In the genomic region with DNA sequence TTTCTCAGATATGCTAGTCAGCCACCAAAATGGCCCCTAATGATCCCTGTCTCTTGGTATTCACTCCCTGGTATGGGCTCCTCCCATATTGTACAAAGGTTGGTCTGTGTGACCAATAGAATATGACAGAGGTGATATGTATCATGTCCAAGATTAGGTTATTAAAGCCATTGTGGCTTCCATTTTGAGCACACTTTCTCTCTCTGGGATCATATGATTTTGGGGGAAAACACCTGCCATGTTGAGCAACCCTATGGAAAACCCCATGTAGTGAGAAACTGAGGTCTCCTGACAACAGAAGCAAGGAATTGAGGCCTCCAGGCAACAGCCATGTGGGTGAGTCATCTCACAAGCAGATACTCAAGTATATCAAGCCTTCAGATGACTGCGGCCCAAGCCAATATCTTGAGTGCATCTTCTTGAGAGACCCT, we compare ENCODE assay signal across 13 cellular contexts. TPM values are rescaled to one million over a fixed set of nuclear protein-coding genes. Genes with fewer than 3 reads are reported as not detected.
DNase-seq lines count a peak whose midpoint lies in the region; ATAC-seq, FAIRE-seq and TF ChIP-seq lines count a peak whose summit lies in the region.
"Had no signal": no experiment of that assay in that cellular context is flagged by ENCODE, and none has a peak within 500 bp of the region (broad histone marks: within the 10 kb centered on the region; RNA-seq: fewer than 3 reads in every experiment).

No MANE protein-coding gene starts in this region.

- peaks cover 6% of the 10 kb centered on the region for H3K4me1 Mint-ChIP-seq in HFFc6 (ENCODE audit: low read depth)
- peaks cover 15% of the 10 kb centered on the region for H3K4me1 Mint-ChIP-seq in activated CD8-positive, alpha-beta T cell treated with anti-CD3 and anti-CD28 coated beads for 36 hours (ENCODE audit: low read depth)
- H3K4me1 Mint-ChIP-seq: nephron had no signal

- TF ChIP-seq CTCF in HFFc6 (IDR thresholded peaks at IDR 0.05) = no peak
- no peak for TF ChIP-seq CTCF in activated CD8-positive, alpha-beta T cell treated with anti-CD3 and anti-CD28 coated beads for 36 hours (IDR thresholded peaks at IDR 0.05)

- H3K27me3 Mint-ChIP-seq in HFFc6 (ENCODE audit: insufficient read depth) = peaks cover 8% of the 10 kb centered on the region
- H3K27me3 Mint-ChIP-seq in activated CD8-positive, alpha-beta T cell treated with anti-CD3 and anti-CD28 coated beads for 36 hours = peaks cover 2% of the 10 kb centered on the region

- no peaks in the 10 kb centered on the region for H3K36me3 Mint-ChIP-seq in HFFc6 (ENCODE audit: low read depth)
- H3K36me3 Mint-ChIP-seq in activated CD8-positive, alpha-beta T cell treated with anti-CD3 and anti-CD28 coated beads for 36 hours (ENCODE audit: low read depth) = no peaks in the 10 kb centered on the region

- no peaks in the 10 kb centered on the region for H3K27me3 ChIP-seq in small intestine (ENCODE audit: control insufficient read depth in 2 of 2, insufficient read depth in 2 of 2, low read length in 2 of 2)

- peak; percentile 52 for DNase-seq in activated CD4-positive, alpha-beta T cell treated with anti-CD3 and anti-CD28 coated beads for 48 hours
- DNase-seq in activated CD4-positive, alpha-beta T cell treated with anti-CD3 and anti-CD28 coated beads for 1 hour = no peak
- DNase-seq in HFFc6 = peak; percentile 17
- DNase-seq in activated CD8-positive, alpha-beta T cell treated with anti-CD3 and anti-CD28 coated beads for 36 hours = peak; percentile 69
- peak; percentile 58 for DNase-seq in small intestine
- DNase-seq in effector CD8-positive, alpha-beta T cell (lab: John Stamatoyannopoulos, UW) = no peak
- no peak for DNase-seq in medulla oblongata (ENCODE audit: extremely low spot score)
- DNase-seq in epidermal melanocyte (ENCODE audit: insufficient read length, low spot score) = no peak
- DNase-seq: dermis blood vessel endothelial cell, GDM1, transverse colon had no signal

- POLR2A ChIA-PET in activated CD8-positive, alpha-beta T cell treated with anti-CD3 and anti-CD28 coated beads for 36 hours (lab: Charles Lee) = interaction anchor here (1.3 kb wide), 1 partner anchor 17 kb away, joined by 3 read pairs; no protein-coding TSS in a partner anchor

- CTCF ChIA-PET in activated CD8-positive, alpha-beta T cell treated with anti-CD3 and anti-CD28 coated beads for 36 hours (lab: Charles Lee) = interaction anchor here (0.9 to 1.4 kb wide), 2 partner anchors 14 to 21 kb away, joined by 3 read pairs; no protein-coding TSS in a partner anchor

- H3K27ac Mint-ChIP-seq in HFFc6 = no peak overlapping the region
- peak overlapping the region; percentile 18 for H3K27ac Mint-ChIP-seq in activated CD8-positive, alpha-beta T cell treated with anti-CD3 and anti-CD28 coated beads for 36 hours
- H3K27ac Mint-ChIP-seq: nephron had no signal

- 75 to 100% (median 84%) methylated on average over 1 of the region's 1 CpG for WGBS in small intestine, 3 donors

- peak; percentile 90 for ATAC-seq in activated CD8-positive, alpha-beta T cell treated with anti-CD3 and anti-CD28 coated beads for 36 hours

- H3K27ac ChIP-seq in small intestine (ENCODE audit: low read depth in 1 of 2, low read length in 1 of 2) = no peak overlapping the region
- H3K27ac ChIP-seq: transverse colon had no signal

- no peak for FAIRE-seq in small intestine (lab: Jason Lieb, UNC)
- FAIRE-seq: A204.1 had no signal

- no peaks in the 10 kb centered on the region for H3K9me3 Mint-ChIP-seq in HFFc6
- no peaks in the 10 kb centered on the region for H3K9me3 Mint-ChIP-seq in activated CD8-positive, alpha-beta T cell treated with anti-CD3 and anti-CD28 coated beads for 36 hours
- H3K9me3 Mint-ChIP-seq: nephron had no signal

- no peaks in the 10 kb centered on the region for H3K4me1 ChIP-seq in small intestine (ENCODE audit: control insufficient read depth in 2 of 2, insufficient read depth in 1 of 2, low read depth in 1 of 2, low read length in 1 of 2)
- H3K4me1 ChIP-seq: transverse colon had no signal

- H3K4me3 ChIP-seq in small intestine (ENCODE audit: low read depth in 1 of 2, low read length in 2 of 2) = no peak overlapping the region
- H3K4me3 ChIP-seq: transverse colon had no signal

- no peaks in the 10 kb centered on the region for H3K36me3 ChIP-seq in small intestine (ENCODE audit: control insufficient read depth in 2 of 2, insufficient read depth in 2 of 2, low read length in 2 of 2)
- H3K36me3 ChIP-seq: transverse colon had no signal

- intact Hi-C loops in activated CD8-positive, alpha-beta T cell treated with anti-CD3 and anti-CD28 coated beads for 36 hours (cut with micrococcal nuclease) = no loop called here

- H3K4me3 Mint-ChIP-seq in HFFc6 = no peak overlapping the region
- no peak overlapping the region for H3K4me3 Mint-ChIP-seq in activated CD8-positive, alpha-beta T cell treated with anti-CD3 and anti-CD28 coated beads for 36 hours
- H3K4me3 Mint-ChIP-seq: nephron had no signal

- H3K9me3 ChIP-seq in small intestine (ENCODE audit: control insufficient read depth, low read depth) = no peaks in the 10 kb centered on the region
- H3K9me3 ChIP-seq: transverse colon had no signal

RNA-seq across cellular contexts. Expression of a gene that starts 7.1 kb away (rescaled TPM):
- 10 to 100 TPM; 11.1 to 13.3 (median 11.8) TPM for total RNA-seq in HFFc6 (2021; fragmentation: NEBNext Ultra II Directional; extraction: Animal tissue kit (Norgen Biotek cat#: 25700))
- total RNA-seq in activated CD8-positive, alpha-beta T cell treated with anti-CD3 and anti-CD28 coated beads for 36 hours = 10 to 100 TPM; 13.1 to 13.5 TPM
- polyA plus RNA-seq in small intestine = 1 to 10 TPM; 3.5 to 6.5 (median 3.6) TPM

RNA-seq across cellular contexts. Expression of a gene that starts 50.8 kb away (rescaled TPM):
- 10 to 100 TPM; 26.2 to 41.6 (median 30.3) TPM for total RNA-seq in HFFc6 (2021; fragmentation: NEBNext Ultra II Directional; extraction: Animal tissue kit (Norgen Biotek cat#: 25700))
- 10 to 100 TPM; 27.2 to 27.5 TPM for total RNA-seq in activated CD8-positive, alpha-beta T cell treated with anti-CD3 and anti-CD28 coated beads for 36 hours
- polyA plus RNA-seq in small intestine = 10 to 100 TPM; 15.7 to 31.1 (median 21.3) TPM

Comparison
In these comparisons a context has a peak if more than half of its experiments do, and no peak if none do; other contexts are left out.
1. DNase-seq: peak in activated CD4-positive, alpha-beta T cell treated with anti-CD3 and anti-CD28 coated beads for 48 hours (single experiment), HFFc6 (single experiment), activated CD8-positive, alpha-beta T cell treated with anti-CD3 and anti-CD28 coated beads for 36 hours (single experiment) and small intestine (single experiment); none in activated CD4-positive, alpha-beta T cell treated with anti-CD3 and anti-CD28 coated beads for 1 hour (single experiment), effector CD8-positive, alpha-beta T cell (single experiment), medulla oblongata (single experiment) and epidermal melanocyte (single experiment).